20 cellular contexts compared by ENCODE assay signal in genomic region chr6:127937102-127937501, GRCh38. TPM values are rescaled to one million over a fixed set of nuclear protein-coding genes. Genes with fewer than 3 reads are reported as not detected.
"Had no signal": no experiment of that assay in that cellular context is flagged by ENCODE, and none has a peak within 500 bp of the region (broad histone marks: within the 10 kb centered on the region; RNA-seq: fewer than 3 reads in every experiment).

No MANE protein-coding gene starts in this region.

- H3K27ac Mint-ChIP-seq: activated CD4-positive, alpha-beta memory T cell treated with anti-CD3 and anti-CD28 coated beads, Interleukin-2, amount 10 ng/mL, durations not matched to agents 7 days and 5 days; activated CD4-positive, alpha-beta T cell treated with anti-CD3 and anti-CD28 coated beads for 36 hours; activated naive CD4-positive, alpha-beta T cell treated with anti-CD3 and anti-CD28 coated beads, Interleukin-2, amount 10 ng/mL, durations not matched to agents 7 days and 5 days; activated T-helper 2 cell treated with anti-CD3 and anti-CD28 coated beads, Interferon-gamma antibody, Interleukin-2, Interleukin-4, amounts not matched to agents 10 μg/mL and 5 μg/mL and 100 μg/mL, durations not matched to agents 14 hours and 24 hours and 36 hours had no signal

- H3K27ac ChIP-seq: gastrocnemius medialis, left ventricle myocardium inferior, pancreas, skin epidermis, tibial nerve, vagina, WERI-Rb-1 had no signal

- H3K36me3 ChIP-seq: gastrocnemius medialis, left ventricle myocardium inferior, pancreas, tibial nerve, vagina, WERI-Rb-1 had no signal

- H3K4me3 Mint-ChIP-seq: activated CD4-positive, alpha-beta memory T cell treated with anti-CD3 and anti-CD28 coated beads, Interleukin-2, amount 10 ng/mL, durations not matched to agents 7 days and 5 days; activated CD4-positive, alpha-beta T cell treated with anti-CD3 and anti-CD28 coated beads for 36 hours; activated naive CD4-positive, alpha-beta T cell treated with anti-CD3 and anti-CD28 coated beads, Interleukin-2, amount 10 ng/mL, durations not matched to agents 7 days and 5 days; neural crest cell had no signal

- H3K27me3 ChIP-seq: gastrocnemius medialis, pancreas, tibial nerve, vagina had no signal

- DNase-seq: activated CD4-positive, alpha-beta memory T cell treated with anti-CD3 and anti-CD28 coated beads, Interleukin-2, amount 10 ng/mL, durations not matched to agents 7 days and 5 days; activated CD4-positive, alpha-beta T cell treated with anti-CD3 and anti-CD28 coated beads for 36 hours; activated CD8-positive, alpha-beta memory T cell treated with anti-CD3 and anti-CD28 coated beads, Interleukin-2, amount 50 U/mL, for 48 hours; activated naive CD4-positive, alpha-beta T cell treated with anti-CD3 and anti-CD28 coated beads, Interleukin-2, amount 10 ng/mL, durations not matched to agents 7 days and 5 days; amygdala; gastrocnemius medialis; kidney; left ventricle myocardium inferior; mesendoderm; pancreas; stimulated activated CD4-positive, alpha-beta T cell treated with anti-CD3 and anti-CD28 coated beads, Interleukin-4, amount 100 ng/mL, for 4 hours; T1000; WERI-Rb-1 had no signal

- H3K4me1 ChIP-seq: gastrocnemius medialis, left ventricle myocardium inferior had no signal

- H3K9me3 ChIP-seq: pancreas, vagina had no signal

- ATAC-seq: activated CD4-positive, alpha-beta T cell treated with anti-CD3 and anti-CD28 coated beads for 36 hours; esophagus mucosa; gastrocnemius medialis; pancreas had no signal

- H3K27me3 Mint-ChIP-seq: activated CD4-positive, alpha-beta memory T cell treated with anti-CD3 and anti-CD28 coated beads, Interleukin-2, amount 10 ng/mL, durations not matched to agents 7 days and 5 days; activated CD4-positive, alpha-beta T cell treated with anti-CD3 and anti-CD28 coated beads for 36 hours; activated naive CD4-positive, alpha-beta T cell treated with anti-CD3 and anti-CD28 coated beads, Interleukin-2, amount 10 ng/mL, durations not matched to agents 7 days and 5 days had no signal

- H3K4me3 ChIP-seq: gastrocnemius medialis, left ventricle myocardium inferior, pancreas, skin epidermis, tibial nerve, vagina had no signal

RNA-seq across cellular contexts. Expression of gene THEMIS, which starts 36.2 kb away (rescaled TPM):
- total RNA-seq: neural crest cell, renal cortical epithelial cell had no signal
